In genomic region chr1:152110365-152110859, GRCh38 we compare ENCODE assay signal across 8 cellular contexts. TPM values are rescaled to one million over a fixed set of nuclear protein-coding genes. Genes with fewer than 3 reads are reported as not detected.
DNase-seq lines count a peak whose midpoint lies in the region; ATAC-seq and TF ChIP-seq lines count a peak whose summit lies in the region.

No MANE protein-coding gene starts in this region.

- peaks cover 3% of the 10 kb centered on the region for H3K27me3 Mint-ChIP-seq in activated B cell treated with CpG ODN at 0.5 μM for 24 hours

- H3K27ac Mint-ChIP-seq in activated B cell treated with CpG ODN at 0.5 μM for 24 hours, result no peak overlapping the region

- H2BK20ac ChIP-seq in IMR-90 (ENCODE audit: low read depth, low read length), result no peak overlapping the region

- peak overlapping the region; percentile 76 for H2AFZ ChIP-seq in IMR-90 (replicated peaks; ENCODE audit: low read length, poor library complexity)

- no peaks in the 10 kb centered on the region for H3K36me3 ChIP-seq in IMR-90 (ENCODE audit: control insufficient read depth, insufficient read depth, low read length)

- POLR2A ChIA-PET in IMR-90 (lab: Charles Lee; ENCODE audit: unreplicated experiment), result no interaction called here
- POLR2A ChIA-PET in activated B cell treated with CpG ODN at 0.5 μM for 24 hours (lab: Charles Lee), result no interaction called here

- intact Hi-C loops in IMR-90 (cut with micrococcal nuclease), result loop anchor here (5.0 kb wide), 1 partner anchor 58 kb away; no protein-coding TSS in a partner anchor
- intact Hi-C loops in activated B cell treated with CpG ODN at 0.5 μM for 24 hours (cut with micrococcal nuclease), result no loop called here

- TF ChIP-seq CTCF in IMR-90 (conservative IDR thresholded peaks at IDR 0.05; ENCODE audit: low read depth, low read length), result no peak
- no peak for TF ChIP-seq CTCF in activated B cell treated with CpG ODN at 0.5 μM for 24 hours (IDR thresholded peaks at IDR 0.05)

- H3K9ac ChIP-seq in IMR-90 (ENCODE audit: low read depth, low read length), result no peak overlapping the region

- peaks cover 21% of the 10 kb centered on the region for H3K9me3 ChIP-seq in IMR-90 (ENCODE audit: control insufficient read depth, insufficient read depth, low read length)

- no peak overlapping the region for H2AK9ac ChIP-seq in IMR-90 (replicated peaks; ENCODE audit: low read depth, low read length, poor library complexity)

- WGBS in IMR-90 (ENCODE audit: extremely low coverage in 2 of 2, insufficient read length in 1 of 2), 2 experiments, result 0% methylated on average over 20 of the region's 31 CpGs; no CpG with 5 or more reads in 1 of the 2 experiments

- no peak overlapping the region for H3K27ac ChIP-seq in IMR-90 (ENCODE audit: insufficient read depth, low read length)

- H2BK15ac ChIP-seq in IMR-90 (ENCODE audit: low read depth, low read length), result no peak overlapping the region

- no peaks in the 10 kb centered on the region for H3K79me1 ChIP-seq in IMR-90 (ENCODE audit: low read depth in 1 of 2, low read length in 2 of 2)

- H3K23ac ChIP-seq in IMR-90 (ENCODE audit: low read depth, low read length), result no peak overlapping the region

- peak; percentile 71 for ATAC-seq in IMR-90 (ENCODE audit: low read depth)
- peak; percentile 28 for ATAC-seq in activated B cell treated with CpG ODN at 0.5 μM for 24 hours (ENCODE audit: low read depth)
- no peak for ATAC-seq in HG03039 (IDR thresholded peaks at IDR 0.05; ENCODE audit: unreplicated experiment)

- dilution Hi-C loops in IMR-90 (cut with HindIII; ENCODE audit: low sequenced_read_pairs, unreplicated experiment), result no loop called here

- no peak overlapping the region for H3K4me3 Mint-ChIP-seq in activated B cell treated with CpG ODN at 0.5 μM for 24 hours

- H3K27me3 ChIP-seq in IMR-90 (ENCODE audit: control insufficient read depth, insufficient read depth, low read length), result peaks cover 66% of the 10 kb centered on the region

- in situ Hi-C loops in IMR-90 (cut with MboI; ENCODE audit: low sequenced_read_pairs), result no loop called here

- no peaks in the 10 kb centered on the region; the same call in 1 of the 2 replicates for H4K20me1 ChIP-seq in IMR-90 (ENCODE audit: insufficient read depth, low read length)

- peak overlapping the region; percentile 62 for H3K4me2 ChIP-seq in IMR-90 (ENCODE audit: low read depth, low read length)

- H3K9me3 Mint-ChIP-seq in activated B cell treated with CpG ODN at 0.5 μM for 24 hours, result no peaks in the 10 kb centered on the region

- no peak for TF ChIP-seq POLR2A in IMR-90 (IDR thresholded peaks at IDR 0.05; ENCODE audit: low read depth, low read length)

- H3K9me1 ChIP-seq in IMR-90 (ENCODE audit: insufficient read depth, low read length), result no peaks in the 10 kb centered on the region

- no peak overlapping the region for H4K91ac ChIP-seq in IMR-90 (ENCODE audit: insufficient read depth, low read depth, low read length)

- no peak overlapping the region for H3K4ac ChIP-seq in IMR-90 (ENCODE audit: low read depth, low read length)

- H3K14ac ChIP-seq in IMR-90 (replicated peaks; ENCODE audit: low read depth, low read length), result no peak overlapping the region

- H4K5ac ChIP-seq in IMR-90 (ENCODE audit: low read depth, low read length), result no peak overlapping the region

- no peak overlapping the region for H2BK120ac ChIP-seq in IMR-90 (ENCODE audit: low read depth, low read length)

- CTCF ChIA-PET in IMR-90 (lab: Yijun Ruan, JAX) (interaction anchor here (0.6 kb wide), 1 partner anchor 55 kb away, joined by 3 read pairs; no protein-coding TSS in a partner anchor), activated B cell treated with CpG ODN at 0.5 μM for 24 hours (lab: Charles Lee) (no interaction called here)

- BruUV-seq in IMR-90 (replicated peaks; lab: Mats Ljungman, UMichigan), result no TSS peak

- TF ChIP-seq RAD21 in IMR-90 (IDR thresholded peaks at IDR 0.05; ENCODE audit: low read length), result no peak

- H3K4me1 ChIP-seq in IMR-90 (ENCODE audit: control insufficient read depth, insufficient read depth, low read length), result peaks cover 3% of the 10 kb centered on the region; the same call in 1 of the 2 replicates

- no peaks in the 10 kb centered on the region for H3K4me1 Mint-ChIP-seq in activated B cell treated with CpG ODN at 0.5 μM for 24 hours

- H4K8ac ChIP-seq in IMR-90 (ENCODE audit: low read depth in 2 of 2, low read length in 2 of 2), result no peak overlapping the region

- no peak overlapping the region for H3K56ac ChIP-seq in IMR-90 (ENCODE audit: extremely low read depth, insufficient read depth, low read length)

- no peaks in the 10 kb centered on the region for H3K36me3 Mint-ChIP-seq in activated B cell treated with CpG ODN at 0.5 μM for 24 hours (ENCODE audit: low read depth)

- no peak overlapping the region for H2BK5ac ChIP-seq in IMR-90 (ENCODE audit: low read depth, low read length, poor library complexity, severe bottlenecking)

- H3K4me3 ChIP-seq in IMR-90 (ENCODE audit: insufficient read depth, low read depth, low read length), result peak overlapping the region; percentile 29

- H2AK5ac ChIP-seq in IMR-90 (ENCODE audit: low read depth, low read length), result no peak overlapping the region

- DNase-seq in CD1c-positive myeloid dendritic cell (ENCODE audit: extremely low spot score) (peak; percentile 21), IMR-90 (peak; percentile 44), activated B cell treated with CpG ODN at 0.5 μM for 24 hours (no peak), foreskin melanocyte (peak; percentile 28), retina (peak; percentile 90), HPDE6-E6E7 (ENCODE audit: extremely low spot score) (no peak), RKO (ENCODE audit: low spot score) (no peak)

- H3K18ac ChIP-seq in IMR-90 (ENCODE audit: low read depth, low read length), result no peak overlapping the region

TF ChIP-seq in IMR-90, 13 proteins besides CTCF, POLR2A, EP300 and RAD21:
- TF ChIP-seq USF2 (IDR thresholded peaks at IDR 0.05; ENCODE audit: low read depth, low read length), result no peak
- TF ChIP-seq FOS (IDR thresholded peaks at IDR 0.05; ENCODE audit: low read depth, low read length), result no peak
- no peak for TF ChIP-seq BHLHE40 (IDR thresholded peaks at IDR 0.05; ENCODE audit: low read depth, low read length)
- no peak for TF ChIP-seq MXI1 (IDR thresholded peaks at IDR 0.05; ENCODE audit: borderline replicate concordance, low read depth, low read length)
- TF ChIP-seq, protein P1, sequence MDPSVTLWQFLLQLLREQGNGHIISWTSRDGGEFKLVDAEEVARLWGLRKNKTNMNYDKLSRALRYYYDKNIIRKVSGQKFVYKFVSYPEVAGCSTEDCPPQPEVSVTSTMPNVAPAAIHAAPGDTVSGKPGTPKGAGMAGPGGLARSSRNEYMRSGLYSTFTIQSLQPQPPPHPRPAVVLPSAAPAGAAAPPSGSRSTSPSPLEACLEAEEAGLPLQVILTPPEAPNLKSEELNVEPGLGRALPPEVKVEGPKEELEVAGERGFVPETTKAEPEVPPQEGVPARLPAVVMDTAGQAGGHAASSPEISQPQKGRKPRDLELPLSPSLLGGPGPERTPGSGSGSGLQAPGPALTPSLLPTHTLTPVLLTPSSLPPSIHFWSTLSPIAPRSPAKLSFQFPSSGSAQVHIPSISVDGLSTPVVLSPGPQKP (IDR thresholded peaks at IDR 0.05; ENCODE audit: borderline replicate concordance, low read depth, low read length), result no peak
- TF ChIP-seq CHD1 (IDR thresholded peaks at IDR 0.05; ENCODE audit: low read depth, low read length), result no peak
- TF ChIP-seq MAZ (IDR thresholded peaks at IDR 0.05; ENCODE audit: borderline replicate concordance, low read depth, low read length), result no peak
- TF ChIP-seq NFE2L2 (IDR thresholded peaks at IDR 0.05; ENCODE audit: low read depth, low read length), result no peak
- no peak for TF ChIP-seq SMC3 (IDR thresholded peaks at IDR 0.05; ENCODE audit: low read depth, low read length)
- no peak for TF ChIP-seq MAFK (IDR thresholded peaks at IDR 0.05; ENCODE audit: low read depth, low read length)
- no peak for TF ChIP-seq CEBPB (IDR thresholded peaks at IDR 0.05; ENCODE audit: low read depth, low read length)
- TF ChIP-seq RCOR1 (IDR thresholded peaks at IDR 0.05; ENCODE audit: insufficient replicate concordance, low read length), result no peak
- no peak for TF ChIP-seq RFX5 (IDR thresholded peaks at IDR 0.05; ENCODE audit: low read depth, low read length)

RNA-seq across cellular contexts. Expression of gene TCHH, which starts 4.8 kb away (rescaled TPM):
- total RNA-seq in IMR-90 (2012; rRNA removed) (not detected in 2 replicates), activated B cell treated with CpG ODN at 0.5 μM for 24 hours (not detected in 2 replicates)
- not detected in 2 replicates for polyA plus RNA-seq in IMR-90 (2012; rRNA removed)
- not detected in 2 replicates for polyA plus RNA-seq in IMR-90 (2012; cell fraction: cytosol; rRNA removed)
- polyA plus RNA-seq in IMR-90 (2012; cell fraction: nucleus; rRNA removed; ENCODE audit: low replicate concordance), result 0.01 TPM in 1 of 2 replicates, not detected in the other

RNA-seq across cellular contexts. Expression of gene TCHHL1, which starts 21.5 kb away (rescaled TPM):
- total RNA-seq in IMR-90 (2012; rRNA removed), result not detected in 2 replicates
- polyA plus RNA-seq in IMR-90 (2012; rRNA removed), result not detected in 2 replicates
- polyA plus RNA-seq in IMR-90 (2012; cell fraction: cytosol; rRNA removed), result not detected in 2 replicates
- polyA plus RNA-seq in IMR-90 (2012; cell fraction: nucleus; rRNA removed; ENCODE audit: low replicate concordance), result not detected in 2 replicates
- not detected in 2 replicates for total RNA-seq in activated B cell treated with CpG ODN at 0.5 μM for 24 hours

RNA-seq across cellular contexts. Expression of gene RPTN, which starts 48.6 kb away (rescaled TPM):
- not detected in 2 replicates for total RNA-seq in IMR-90 (2012; rRNA removed)
- not detected in 2 replicates for polyA plus RNA-seq in IMR-90 (2012; rRNA removed)
- polyA plus RNA-seq in IMR-90 (2012; cell fraction: cytosol; rRNA removed), result not detected in 2 replicates
- polyA plus RNA-seq in IMR-90 (2012; cell fraction: nucleus; rRNA removed; ENCODE audit: low replicate concordance), result not detected in 2 replicates
- not detected in 2 replicates for total RNA-seq in activated B cell treated with CpG ODN at 0.5 μM for 24 hours

Comparison
In these comparisons a context has a peak if more than half of its experiments do, and no peak if none do; other contexts are left out.
1. DNase-seq: peak in CD1c-positive myeloid dendritic cell (single experiment), IMR-90 (single experiment), foreskin melanocyte (single experiment) and retina (single experiment); none in activated B cell treated with CpG ODN at 0.5 μM for 24 hours (single experiment), HPDE6-E6E7 (single experiment) and RKO (single experiment).